Comparison of ENCODE assay signal across 1 cellular context in genomic region chr22:38461057-38461413, GRCh38.
TF ChIP-seq lines count a peak whose summit lies in the region.

No MANE protein-coding gene starts in this region.

TF ChIP-seq in K562, 482 proteins besides CTCF, POLR2A, EP300 and RAD21:
- TF ChIP-seq ELF1 (tag; IDR thresholded peaks at IDR 0.05) (0 out of 2 replicates have a peak, but pooled peaks have one; percentile 20), ARID2 (IDR thresholded peaks at IDR 0.05) (no peak)
